In genomic region chr3:96331341-96331740, GRCh38 we compare ENCODE assay signal across 13 cellular contexts.
DNase-seq lines count a peak whose midpoint lies in the region; ATAC-seq, FAIRE-seq and TF ChIP-seq lines count a peak whose summit lies in the region.
"Had no signal": no experiment of that assay in that cellular context is flagged by ENCODE, and none has a peak within 500 bp of the region (broad histone marks: within the 10 kb centered on the region; RNA-seq: fewer than 3 reads in every experiment).

No MANE protein-coding gene starts in this region.

- 0 out of 3 replicates have a peak, but pooled peaks have one; percentile 34 for ATAC-seq in HepG2
- ATAC-seq in activated CD8-positive, alpha-beta T cell treated with anti-CD3 and anti-CD28 coated beads for 36 hours: no peak
- ATAC-seq: lower lobe of right lung, upper lobe of right lung had no signal

- POLR2A ChIA-PET in HepG2 (lab: Yijun Ruan, JAX): no interaction called here
- POLR2A ChIA-PET in activated CD8-positive, alpha-beta T cell treated with anti-CD3 and anti-CD28 coated beads for 36 hours (lab: Charles Lee): no interaction called here

- 0% methylated on average over 1 of the region's 1 CpG for WGBS in HepG2 (ENCODE audit: low lambda C conversion rate)

- no peaks in the 10 kb centered on the region for H3K9me3 ChIP-seq in HepG2 (ENCODE audit: low read length)
- H3K9me3 ChIP-seq: lower lobe of right lung, upper lobe of right lung had no signal

- H3K27ac Mint-ChIP-seq in activated CD8-positive, alpha-beta T cell treated with anti-CD3 and anti-CD28 coated beads for 36 hours: no peak overlapping the region

- no peaks in the 10 kb centered on the region for H3K4me1 Mint-ChIP-seq in activated CD8-positive, alpha-beta T cell treated with anti-CD3 and anti-CD28 coated beads for 36 hours (ENCODE audit: low read depth)

- no peaks in the 10 kb centered on the region for H3K79me2 ChIP-seq in HepG2 (ENCODE audit: insufficient read depth, low read length)

- H3K4me3 Mint-ChIP-seq in activated CD8-positive, alpha-beta T cell treated with anti-CD3 and anti-CD28 coated beads for 36 hours: no peak overlapping the region

- CTCF ChIA-PET in HepG2 (lab: Yijun Ruan, JAX; ENCODE audit: low intra/inter-chr PET ratio, low total read pairs): no interaction called here
- CTCF ChIA-PET in activated CD8-positive, alpha-beta T cell treated with anti-CD3 and anti-CD28 coated beads for 36 hours (lab: Charles Lee): no interaction called here

- no peak for FAIRE-seq in HepG2 (lab: Jason Lieb, UNC)

- no peaks in the 10 kb centered on the region for H3K9me3 Mint-ChIP-seq in activated CD8-positive, alpha-beta T cell treated with anti-CD3 and anti-CD28 coated beads for 36 hours

- no peaks in the 10 kb centered on the region for H3K36me3 ChIP-seq in HepG2 (replicated peaks in 1 of 2; ENCODE audit: control insufficient read depth in 1 of 2, insufficient read depth in 2 of 2, low read length in 2 of 2)
- H3K36me3 ChIP-seq: lower lobe of right lung, upper lobe of right lung had no signal

- no peaks in the 10 kb centered on the region for H3K4me1 ChIP-seq in HepG2 (ENCODE audit: insufficient read depth, low read length)
- H3K4me1 ChIP-seq: lower lobe of right lung, upper lobe of right lung had no signal

- intact Hi-C loops in HepG2 (cut with micrococcal nuclease; ENCODE audit: unreplicated experiment): loop anchor here (5.0 kb wide), 2 partner anchors 371 to 481 kb away; partner anchors contain the start of gene EPHA6
- intact Hi-C loops in activated CD8-positive, alpha-beta T cell treated with anti-CD3 and anti-CD28 coated beads for 36 hours (cut with micrococcal nuclease): no loop called here

- no peak overlapping the region for H3K4me2 ChIP-seq in HepG2 (ENCODE audit: low read depth, low read length)

- no peak overlapping the region for H3K27ac ChIP-seq in HepG2 (ENCODE audit: extremely low read length, insufficient read depth, low read length)
- H3K27ac ChIP-seq: lower lobe of right lung, upper lobe of right lung had no signal

- peak; percentile 16 for DNase-seq in NCI-H1436 (lab: John Stamatoyannopoulos, UW)
- no peak for DNase-seq in NCI-H1436 treated with DMSO at 0.1 percent for 48 hours (lab: John Stamatoyannopoulos, UW)
- DNase-seq in M059J (ENCODE audit: low read depth): peak; percentile 3
- DNase-seq in SK-MEL-5 (ENCODE audit: low read depth, low spot score): peak; percentile 46
- no peak for DNase-seq in HepG2 (ENCODE audit: low spot score)
- DNase-seq in anterior cingulate cortex (lab: John Stamatoyannopoulos, UW): no peak
- DNase-seq in stimulated activated CD4-positive, alpha-beta T cell treated with anti-CD3 and anti-CD28 coated beads, Interleukin-12 subunit alpha, Interleukin-12 subunit beta, amount 100 ng/mL, for 4 hours: no peak
- DNase-seq in activated CD8-positive, alpha-beta T cell treated with anti-CD3 and anti-CD28 coated beads for 36 hours: no peak
- DNase-seq: activated CD8-positive, alpha-beta memory T cell treated with anti-CD3 and anti-CD28 coated beads, Interleukin-2, amount 50 U/mL, for 4 hours; amniotic stem cell; lower lobe of right lung; NCI-H1048; upper lobe of right lung had no signal

- TF ChIP-seq POLR2A in HepG2 (IDR thresholded peaks at IDR 0.05; ENCODE audit: insufficient read depth in 1 of 2, low read depth in 2 of 2, low read length in 2 of 2): no peak

- no peaks in the 10 kb centered on the region for H3K27me3 Mint-ChIP-seq in activated CD8-positive, alpha-beta T cell treated with anti-CD3 and anti-CD28 coated beads for 36 hours

- BruUV-seq in HepG2 (replicated peaks; lab: Mats Ljungman, UMichigan): no TSS peak

- in situ Hi-C loops in SK-MEL-5 (cut with HindIII; ENCODE audit: low pct_unique_long_range_greater_than_20kb, low sequenced_read_pairs) (no loop called here), HepG2 (cut with HindIII; ENCODE audit: extremely low pct_ligation_motif_present, low pct_unique_long_range_greater_than_20kb) (no loop called here)

- H3K9ac ChIP-seq in HepG2 (ENCODE audit: insufficient read depth, low read depth, low read length): no peak overlapping the region

- no peak overlapping the region for H2AFZ ChIP-seq in HepG2 (ENCODE audit: low read length)

- H3K4me3 ChIP-seq in HepG2 (replicated peaks in 1 of 3; ENCODE audit: insufficient read depth in 1 of 3, low read depth in 2 of 3, low read length in 3 of 3): no peak overlapping the region
- H3K4me3 ChIP-seq: lower lobe of right lung, upper lobe of right lung had no signal

- no peaks in the 10 kb centered on the region for H3K36me3 Mint-ChIP-seq in activated CD8-positive, alpha-beta T cell treated with anti-CD3 and anti-CD28 coated beads for 36 hours (ENCODE audit: low read depth)

- no peak for TF ChIP-seq RAD21 in HepG2 (CRISPR knock-in tag; IDR thresholded peaks at IDR 0.05)

- no peaks in the 10 kb centered on the region for H4K20me1 ChIP-seq in HepG2 (ENCODE audit: insufficient read depth, low read length)

- H3K27me3 ChIP-seq in HepG2 (ENCODE audit: control insufficient read depth in 1 of 2, insufficient read depth in 2 of 2, low read length in 2 of 2): no peaks in the 10 kb centered on the region
- H3K27me3 ChIP-seq: upper lobe of right lung had no signal

- TF ChIP-seq CTCF in HepG2 (CRISPR knock-in tag; IDR thresholded peaks at IDR 0.05): peak; percentile 16; the same call in 1 of the 2 replicates
- TF ChIP-seq CTCF in activated CD8-positive, alpha-beta T cell treated with anti-CD3 and anti-CD28 coated beads for 36 hours (IDR thresholded peaks at IDR 0.05): no peak

- no peak for TF ChIP-seq EP300 in HepG2 (IDR thresholded peaks at IDR 0.05; ENCODE audit: low read depth in 2 of 2, low read length in 2 of 2)
- TF ChIP-seq EP300 in HepG2 (CRISPR knock-in tag; IDR thresholded peaks at IDR 0.05; ENCODE audit: borderline replicate concordance): no peak

TF ChIP-seq in HepG2, 621 proteins besides CTCF, POLR2A, EP300 and RAD21:
- TF ChIP-seq STAG1 (CRISPR knock-in tag; IDR thresholded peaks at IDR 0.05) (peak; percentile 45), IKZF4 (CRISPR knock-in tag; IDR thresholded peaks at IDR 0.05; ENCODE audit: borderline replicate concordance, low read depth, not compliant biosample characterization) (no peak)

Comparison
In these comparisons a context has a peak if more than half of its experiments do, and no peak if none do; other contexts are left out.
1. DNase-seq: peak in NCI-H1436 (single experiment), M059J (single experiment) and SK-MEL-5 (single experiment); none in NCI-H1436 treated with DMSO at 0.1 percent for 48 hours (single experiment), HepG2 (single experiment), anterior cingulate cortex (0 of 58), stimulated activated CD4-positive, alpha-beta T cell treated with anti-CD3 and anti-CD28 coated beads, Interleukin-12 subunit alpha, Interleukin-12 subunit beta, amount 100 ng/mL, for 4 hours (single experiment) and activated CD8-positive, alpha-beta T cell treated with anti-CD3 and anti-CD28 coated beads for 36 hours (single experiment).